8 cellular contexts compared by ENCODE assay signal in genomic region chr2:85053802-85054201, GRCh38.
DNase-seq lines count a peak whose midpoint lies in the region; ATAC-seq and TF ChIP-seq lines count a peak whose summit lies in the region.

No MANE protein-coding gene starts in this region.

- BruUV-seq in Calu3 (replicated peaks; lab: Mats Ljungman, UMichigan) (no TSS peak), IMR-90 (replicated peaks; lab: Mats Ljungman, UMichigan) (no TSS peak)

- intact Hi-C loops in Calu3 (cut with micrococcal nuclease; ENCODE audit: unreplicated experiment): no loop called here
- intact Hi-C loops in IMR-90 (cut with micrococcal nuclease): no loop called here
- intact Hi-C loops in mucosa of descending colon (cut with DNase I, micrococcal nuclease): loop anchor here in 1 of 2 donors (10.0 kb wide), 1 partner anchor 251 kb away; no protein-coding TSS in a partner anchor
- intact Hi-C loops in posterior cingulate gyrus (cut with DNase I): no loop called here

- no peak overlapping the region for H2BK120ac ChIP-seq in IMR-90 (ENCODE audit: low read depth, low read length)

- H3K36me3 ChIP-seq in IMR-90 (ENCODE audit: control insufficient read depth, insufficient read depth, low read length) (peaks cover 17% of the 10 kb centered on the region), mucosa of descending colon (ENCODE audit: low read depth) (no peaks in the 10 kb centered on the region)

- no CpG with 5 or more reads among the region's 6 CpGs for WGBS in IMR-90 (ENCODE audit: extremely low coverage in 2 of 2, insufficient read length in 1 of 2), 2 experiments

- peaks cover 29% of the 10 kb centered on the region for H3K4me1 Mint-ChIP-seq in Calu3 (ENCODE audit: low read depth, unreplicated experiment)

- no peak overlapping the region for H3K4me3 Mint-ChIP-seq in Calu3 (ENCODE audit: low read depth, unreplicated experiment)

- ATAC-seq in IMR-90 (ENCODE audit: low read depth): peak; percentile 48
- ATAC-seq in mucosa of descending colon: peak; percentile 99
- ATAC-seq in GM19023 (IDR thresholded peaks at IDR 0.05; ENCODE audit: unreplicated experiment): no peak

- H3K9me3 ChIP-seq in IMR-90 (ENCODE audit: control insufficient read depth, insufficient read depth, low read length) (no peaks in the 10 kb centered on the region), mucosa of descending colon (no peaks in the 10 kb centered on the region)

- H4K8ac ChIP-seq in IMR-90 (ENCODE audit: low read depth in 2 of 2, low read length in 2 of 2): no peak overlapping the region

- H3K36me3 Mint-ChIP-seq in Calu3 (ENCODE audit: insufficient read depth, unreplicated experiment): peaks cover 41% of the 10 kb centered on the region

- H2BK20ac ChIP-seq in IMR-90 (ENCODE audit: low read depth, low read length): no peak overlapping the region

- in situ Hi-C loops in IMR-90 (cut with MboI; ENCODE audit: low sequenced_read_pairs): no loop called here

- H3K4me1 ChIP-seq in IMR-90 (ENCODE audit: control insufficient read depth, insufficient read depth, low read length): peaks cover 6% of the 10 kb centered on the region
- H3K4me1 ChIP-seq in mucosa of descending colon (ENCODE audit: low read depth): peaks cover 6% of the 10 kb centered on the region

- H2AFZ ChIP-seq in IMR-90 (replicated peaks; ENCODE audit: low read length, poor library complexity): no peak overlapping the region

- H3K56ac ChIP-seq in IMR-90 (ENCODE audit: extremely low read depth, insufficient read depth, low read length): no peak overlapping the region

- H3K4me3 ChIP-seq in IMR-90 (ENCODE audit: insufficient read depth, low read depth, low read length): no peak overlapping the region
- no peak overlapping the region for H3K4me3 ChIP-seq in mucosa of descending colon

- no peaks in the 10 kb centered on the region; the same call in 1 of the 2 replicates for H4K20me1 ChIP-seq in IMR-90 (ENCODE audit: insufficient read depth, low read length)

- H4K5ac ChIP-seq in IMR-90 (ENCODE audit: low read depth, low read length): no peak overlapping the region

- H3K9me1 ChIP-seq in IMR-90 (ENCODE audit: insufficient read depth, low read length): peaks cover 3% of the 10 kb centered on the region

- DNase-seq in Calu3 (peak; percentile 54), IMR-90 (peak; percentile 54), amniotic stem cell (lab: John Stamatoyannopoulos, UW) (peak; percentile 35), mucosa of descending colon (peak; percentile 68 to 70 (median 69)), KG1 (lab: John Stamatoyannopoulos, UW) (no peak), posterior cingulate gyrus (no peak)
- DNase-seq in stimulated activated CD4-positive, alpha-beta T cell treated with anti-CD3 and anti-CD28 coated beads, Interleukin-2, amount 100 ng/mL, for 24 hours: no peak

- no peak overlapping the region for H2AK5ac ChIP-seq in IMR-90 (ENCODE audit: low read depth, low read length)

- no peak for TF ChIP-seq RAD21 in IMR-90 (IDR thresholded peaks at IDR 0.05; ENCODE audit: low read length)

- H3K14ac ChIP-seq in IMR-90 (replicated peaks; ENCODE audit: low read depth, low read length): no peak overlapping the region

- no peak overlapping the region for H3K4ac ChIP-seq in IMR-90 (ENCODE audit: low read depth, low read length)

- no peak overlapping the region for H2BK15ac ChIP-seq in IMR-90 (ENCODE audit: low read depth, low read length)

- H3K27ac Mint-ChIP-seq in Calu3 (ENCODE audit: unreplicated experiment): no peak overlapping the region

- dilution Hi-C loops in IMR-90 (cut with HindIII; ENCODE audit: low sequenced_read_pairs, unreplicated experiment): no loop called here

- TF ChIP-seq CTCF in Calu3 (IDR thresholded peaks at IDR 0.05; ENCODE audit: unreplicated experiment) (no peak), IMR-90 (conservative IDR thresholded peaks at IDR 0.05; ENCODE audit: low read depth, low read length) (no peak), mucosa of descending colon (IDR thresholded peaks at IDR 0.05) (no peak)

- H3K4me2 ChIP-seq in IMR-90 (ENCODE audit: low read depth, low read length): no peak overlapping the region

- CTCF ChIA-PET in Calu3 (lab: Charles Lee): interaction anchor here (0.6 to 1.6 kb wide), 7 partner anchors 13 to 242 kb away, joined by 3 to 5 read pairs (median 4); no protein-coding TSS in a partner anchor
- CTCF ChIA-PET in IMR-90 (lab: Yijun Ruan, JAX): interaction anchor here (0.8 to 2.7 kb wide), 3 partner anchors 13 to 247 kb away, joined by 3 to 13 read pairs (median 3); no protein-coding TSS in a partner anchor

- H3K27ac ChIP-seq in IMR-90 (ENCODE audit: insufficient read depth, low read length): no peak overlapping the region

- H3K9ac ChIP-seq in IMR-90 (ENCODE audit: low read depth, low read length): no peak overlapping the region

- no peak overlapping the region for H2AK9ac ChIP-seq in IMR-90 (replicated peaks; ENCODE audit: low read depth, low read length, poor library complexity)

- peaks cover 22 to 28% of the 10 kb centered on the region in 2 experiments; a peak in 3 of 4 replicates for H3K79me1 ChIP-seq in IMR-90 (ENCODE audit: low read depth in 1 of 2, low read length in 2 of 2)

- H2BK5ac ChIP-seq in IMR-90 (ENCODE audit: low read depth, low read length, poor library complexity, severe bottlenecking): no peak overlapping the region

- no peaks in the 10 kb centered on the region for H3K27me3 ChIP-seq in IMR-90 (ENCODE audit: control insufficient read depth, insufficient read depth, low read length)

- H3K23ac ChIP-seq in IMR-90 (ENCODE audit: low read depth, low read length): no peak overlapping the region

- no peak overlapping the region for H4K91ac ChIP-seq in IMR-90 (ENCODE audit: insufficient read depth, low read depth, low read length)

- no peaks in the 10 kb centered on the region for H3K27me3 Mint-ChIP-seq in Calu3 (ENCODE audit: unreplicated experiment)

- H3K18ac ChIP-seq in IMR-90 (ENCODE audit: low read depth, low read length): no peak overlapping the region

- POLR2A ChIA-PET in IMR-90 (lab: Charles Lee; ENCODE audit: unreplicated experiment): no interaction called here

- no peak for TF ChIP-seq POLR2A in IMR-90 (IDR thresholded peaks at IDR 0.05; ENCODE audit: low read depth, low read length)

- no peaks in the 10 kb centered on the region for H3K9me3 Mint-ChIP-seq in Calu3 (ENCODE audit: low read depth, unreplicated experiment)

TF ChIP-seq in IMR-90, 13 proteins besides CTCF, POLR2A, EP300 and RAD21:
- TF ChIP-seq CEBPB (IDR thresholded peaks at IDR 0.05; ENCODE audit: low read depth, low read length): no peak
- TF ChIP-seq RFX5 (IDR thresholded peaks at IDR 0.05; ENCODE audit: low read depth, low read length): no peak
- no peak for TF ChIP-seq CHD1 (IDR thresholded peaks at IDR 0.05; ENCODE audit: low read depth, low read length)
- TF ChIP-seq BHLHE40 (IDR thresholded peaks at IDR 0.05; ENCODE audit: low read depth, low read length): no peak
- no peak for TF ChIP-seq NFE2L2 (IDR thresholded peaks at IDR 0.05; ENCODE audit: low read depth, low read length)
- TF ChIP-seq MXI1 (IDR thresholded peaks at IDR 0.05; ENCODE audit: borderline replicate concordance, low read depth, low read length): no peak
- no peak for TF ChIP-seq USF2 (IDR thresholded peaks at IDR 0.05; ENCODE audit: low read depth, low read length)
- no peak for TF ChIP-seq FOS (IDR thresholded peaks at IDR 0.05; ENCODE audit: low read depth, low read length)
- no peak for TF ChIP-seq MAFK (IDR thresholded peaks at IDR 0.05; ENCODE audit: low read depth, low read length)
- no peak for TF ChIP-seq RCOR1 (IDR thresholded peaks at IDR 0.05; ENCODE audit: insufficient replicate concordance, low read length)
- no peak for TF ChIP-seq MAZ (IDR thresholded peaks at IDR 0.05; ENCODE audit: borderline replicate concordance, low read depth, low read length)
- TF ChIP-seq ELK1 (IDR thresholded peaks at IDR 0.05; ENCODE audit: borderline replicate concordance, low read depth, low read length): no peak
- TF ChIP-seq SMC3 (IDR thresholded peaks at IDR 0.05; ENCODE audit: low read depth, low read length): no peak

Comparison
In these comparisons a context has a peak if more than half of its experiments do, and no peak if none do; other contexts are left out.
1. DNase-seq: peak in Calu3 (single experiment), IMR-90 (single experiment), amniotic stem cell (single experiment) and mucosa of descending colon (3 of 3); none in KG1 (single experiment), stimulated activated CD4-positive, alpha-beta T cell treated with anti-CD3 and anti-CD28 coated beads, Interleukin-2, amount 100 ng/mL, for 24 hours (0 of 2) and posterior cingulate gyrus (0 of 10).